In genomic region chr10:46105856-46106409, GRCh38 we compare ENCODE assay signal across 9 cellular contexts. TPM values are rescaled to one million over a fixed set of nuclear protein-coding genes. Genes with fewer than 3 reads are reported as not detected.
A peak's percentile ranks its signal among the peaks of the same experiment; 100 is the strongest.
DNase-seq lines count a peak whose midpoint lies in the region; ATAC-seq and TF ChIP-seq lines count a peak whose summit lies in the region.
"Not testable (repeated sequence)": the region's sequence is repeated elsewhere in the genome, so short reads cannot be mapped to it uniquely, and the experiment has no call there.
"Had no signal": no experiment of that assay in that cellular context is flagged by ENCODE, and none has a peak within 500 bp of the region (broad histone marks: within the 10 kb centered on the region; RNA-seq: fewer than 3 reads in every experiment).

No MANE protein-coding gene starts in this region.

- H3K4me1 ChIP-seq in duodenal mucosa (ENCODE audit: control insufficient read depth in 1 of 2, insufficient read depth in 2 of 2, low read length in 2 of 2); iPS-20b (ENCODE audit: insufficient read depth, low read length); osteoblast (ENCODE audit: insufficient read depth, low read length): not testable (repeated sequence)
- peaks cover 0 to 13% (median 7%) of the 10 kb centered on the region in 4 donors for H3K4me1 ChIP-seq in tibial artery

- not testable (repeated sequence) for H2AFZ ChIP-seq in osteoblast (ENCODE audit: low read length)

- not testable (repeated sequence) for DNase-seq in GM12864 (ENCODE audit: low read depth); Jurkat, Clone E6-1 (ENCODE audit: low read depth, low spot score); activated CD8-positive, alpha-beta T cell treated with anti-CD3 and anti-CD28 coated beads, Interleukin-2, amount 10 ng/mL, durations not matched to agents 7 days and 5 days; tibial artery
- DNase-seq in osteoblast (ENCODE audit: insufficient read length, low spot score, missing footprints) = peak; percentile 44

- H3K4me3 Mint-ChIP-seq in activated CD8-positive, alpha-beta T cell treated with anti-CD3 and anti-CD28 coated beads, Interleukin-2, amount 10 ng/mL, durations not matched to agents 7 days and 5 days = peak overlapping the region; percentile 52

- not testable (repeated sequence) for TF ChIP-seq CTCF in GM12864 (IDR thresholded peaks at IDR 0.05; ENCODE audit: low read depth, low read length, missing control alignments); osteoblast (IDR thresholded peaks at IDR 0.05; ENCODE audit: extremely low read depth, low read depth, low read length); tibial artery (IDR thresholded peaks at IDR 0.05)

- H3K79me2 ChIP-seq in osteoblast (ENCODE audit: insufficient read depth, low read length) = not testable (repeated sequence)

- ATAC-seq in HG02588 (IDR thresholded peaks at IDR 0.05; ENCODE audit: unreplicated experiment) = peak; percentile 26
- ATAC-seq in activated CD8-positive, alpha-beta T cell treated with anti-CD3 and anti-CD28 coated beads, Interleukin-2, amount 10 ng/mL, durations not matched to agents 7 days and 5 days = not testable (repeated sequence)

- POLR2A ChIA-PET in activated CD8-positive, alpha-beta T cell treated with anti-CD3 and anti-CD28 coated beads, Interleukin-2, amount 10 ng/mL, durations not matched to agents 7 days and 5 days (lab: Charles Lee) = not testable (repeated sequence)

- H3K27ac Mint-ChIP-seq in activated CD8-positive, alpha-beta T cell treated with anti-CD3 and anti-CD28 coated beads, Interleukin-2, amount 10 ng/mL, durations not matched to agents 7 days and 5 days = not testable (repeated sequence)

- H4K20me1 ChIP-seq in osteoblast (ENCODE audit: insufficient read depth, low read length) = not testable (repeated sequence)

- intact Hi-C loops in tibial artery (cut with DNase I; ENCODE audit: low total_unique reads) = loop anchor here (5.0 kb wide), 2 partner anchors 176 to 1276 kb away; partner anchors contain the start of gene ZNF488

- H3K27ac ChIP-seq in duodenal mucosa (ENCODE audit: low read depth, low read length); iPS-20b (ENCODE audit: low read length); osteoblast (ENCODE audit: low read depth, low read length): not testable (repeated sequence)
- peak overlapping the region; percentile 5 to 50 for H3K27ac ChIP-seq in tibial artery

- peak overlapping the region; percentile 80 for H3K4me2 ChIP-seq in osteoblast (ENCODE audit: insufficient read depth, low read length)

- H3K9me3 Mint-ChIP-seq in activated CD8-positive, alpha-beta T cell treated with anti-CD3 and anti-CD28 coated beads, Interleukin-2, amount 10 ng/mL, durations not matched to agents 7 days and 5 days (ENCODE audit: insufficient read depth) = not testable (repeated sequence)

- H3K4me3 ChIP-seq in GM12864 (ENCODE audit: low read depth, low read length) (peak overlapping the region; percentile 32), duodenal mucosa (ENCODE audit: low read depth in 1 of 2, low read length in 2 of 2) (peak overlapping the region; percentile 56 to 70), iPS-20b (ENCODE audit: low read length) (peak overlapping the region; percentile 70), osteoblast (ENCODE audit: insufficient read depth, low read length) (peak overlapping the region; percentile 53), tibial artery (peak overlapping the region; percentile 57 to 70)
- H3K4me3 ChIP-seq in Jurkat, Clone E6-1 (ENCODE audit: low read length) = peak overlapping the region; percentile 57; the same call in 1 of the 2 replicates

- peaks cover 12% of the 10 kb centered on the region for H3K4me1 Mint-ChIP-seq in activated CD8-positive, alpha-beta T cell treated with anti-CD3 and anti-CD28 coated beads, Interleukin-2, amount 10 ng/mL, durations not matched to agents 7 days and 5 days (ENCODE audit: low read depth)

- H3K27me3 ChIP-seq in duodenal mucosa (ENCODE audit: control insufficient read depth in 1 of 2, insufficient read depth in 2 of 2, low read length in 2 of 2); tibial artery: not testable (repeated sequence)
- H3K27me3 ChIP-seq in iPS-20b (ENCODE audit: insufficient read depth, low read length) (peaks cover 41% of the 10 kb centered on the region), osteoblast (ENCODE audit: insufficient read depth, low read length) (peaks cover 16% of the 10 kb centered on the region)

- not testable (repeated sequence) for H3K36me3 ChIP-seq in duodenal mucosa (ENCODE audit: control insufficient read depth in 1 of 2, insufficient read depth in 2 of 2, low read length in 2 of 2); iPS-20b (ENCODE audit: insufficient read depth, low read depth, low read length); osteoblast (ENCODE audit: insufficient read depth, low read length); tibial artery

- H3K36me3 Mint-ChIP-seq in activated CD8-positive, alpha-beta T cell treated with anti-CD3 and anti-CD28 coated beads, Interleukin-2, amount 10 ng/mL, durations not matched to agents 7 days and 5 days (ENCODE audit: low read depth) = not testable (repeated sequence)

- CTCF ChIA-PET in activated CD8-positive, alpha-beta T cell treated with anti-CD3 and anti-CD28 coated beads, Interleukin-2, amount 10 ng/mL, durations not matched to agents 7 days and 5 days (lab: Charles Lee) = interaction anchor here (1.4 kb wide), 2 partner anchors 10 to 11 kb away, joined by 3 to 5 read pairs; no protein-coding TSS in a partner anchor

- peaks cover 18% of the 10 kb centered on the region for H3K27me3 Mint-ChIP-seq in activated CD8-positive, alpha-beta T cell treated with anti-CD3 and anti-CD28 coated beads, Interleukin-2, amount 10 ng/mL, durations not matched to agents 7 days and 5 days (ENCODE audit: low read depth)

- H3K9ac ChIP-seq in duodenal mucosa (ENCODE audit: low read depth in 1 of 2, low read length in 2 of 2); iPS-20b (ENCODE audit: low read depth, low read length): not testable (repeated sequence)

- not testable (repeated sequence) for H3K9me3 ChIP-seq in duodenal mucosa (ENCODE audit: control insufficient read depth in 1 of 2, low read length in 2 of 2); iPS-20b (ENCODE audit: insufficient read depth, low read depth, low read length); osteoblast (ENCODE audit: low read depth, low read length); tibial artery

RNA-seq across cellular contexts. Expression of gene MSMB, which starts 59.9 kb away (rescaled TPM):
- polyA plus RNA-seq in Jurkat, Clone E6-1 (2012; ENCODE audit: insufficient read depth, insufficient read length) = not detected
- not detected for total RNA-seq in activated CD8-positive, alpha-beta T cell treated with anti-CD3 and anti-CD28 coated beads, Interleukin-2, amount 10 ng/mL, durations not matched to agents 7 days and 5 days
- not detected in 2 replicates for total RNA-seq in osteoblast
- total RNA-seq: cardiac septum had no signal
